In genomic region chr13:58960909-58961308, GRCh38 we compare ENCODE assay signal across 10 cellular contexts.
DNase-seq lines count a peak whose midpoint lies in the region; ATAC-seq, FAIRE-seq and TF ChIP-seq lines count a peak whose summit lies in the region.
"Had no signal": no experiment of that assay in that cellular context is flagged by ENCODE, and none has a peak within 500 bp of the region (broad histone marks: within the 10 kb centered on the region; RNA-seq: fewer than 3 reads in every experiment).

No MANE protein-coding gene starts in this region.

- TF ChIP-seq EP300 in GM12878 (IDR thresholded peaks at IDR 0.05; ENCODE audit: borderline replicate concordance in 1 of 2, control insufficient read depth in 1 of 2, low read depth in 2 of 2, low read length in 2 of 2) = no peak

- peaks cover 3% of the 10 kb centered on the region for H3K9me3 Mint-ChIP-seq in progenitor cell of endocrine pancreas (ENCODE audit: low read depth)

- H2AFZ ChIP-seq in GM12878 (ENCODE audit: control insufficient read depth, low read depth, low read length) = no peak overlapping the region

- H4K20me1 ChIP-seq in GM12878 (ENCODE audit: control insufficient read depth, insufficient read depth) = no peaks in the 10 kb centered on the region
- H4K20me1 ChIP-seq: BLaER1 treated with 17β-estradiol and CSF1 and Interleukin-3, amounts not matched to agents 10 nM and 100 nM had no signal

- TF ChIP-seq RAD21 in GM12878 (IDR thresholded peaks at IDR 0.05; ENCODE audit: insufficient read depth, low read depth, low read length) = peak; percentile 49

- no peak overlapping the region for H3K27ac Mint-ChIP-seq in progenitor cell of endocrine pancreas

- H3K27ac ChIP-seq in GM12878 (ENCODE audit: control insufficient read depth, insufficient read depth) = no peak overlapping the region
- H3K27ac ChIP-seq: BLaER1 treated with 17β-estradiol and CSF1 and Interleukin-3, amounts not matched to agents 10 nM and 100 nM had no signal

- H3K9me3 ChIP-seq in GM12878 (replicated peaks; ENCODE audit: control insufficient read depth, insufficient read depth, low read length) = no peaks in the 10 kb centered on the region; the same call in 2 of the 3 replicates

- TF ChIP-seq POLR2A in GM12878 (IDR thresholded peaks at IDR 0.05; ENCODE audit: low read depth, low read length) = no peak

- in situ Hi-C loops in GM12878 (cut with MboI) = loop anchor here (25.0 kb wide), 1 partner anchor 1324 kb away; the partner anchor contains the start of gene PCDH17

- 50% methylated on average over 2 of the region's 2 CpGs for WGBS in GM12878 (ENCODE audit: insufficient coverage, insufficient replicate concordance, low lambda C conversion rate, missing lambda C conversion rate)

- peaks cover 3% of the 10 kb centered on the region for H3K36me3 Mint-ChIP-seq in progenitor cell of endocrine pancreas (ENCODE audit: insufficient read depth)

- H3K4me3 ChIP-seq in GM12878 = no peak overlapping the region
- H3K4me3 ChIP-seq: BLaER1 treated with 17β-estradiol and CSF1 and Interleukin-3, amounts not matched to agents 10 nM and 100 nM had no signal

- no peak for FAIRE-seq in GM12878 (lab: Jason Lieb, UNC)

- no peaks in the 10 kb centered on the region for H3K4me1 Mint-ChIP-seq in progenitor cell of endocrine pancreas (ENCODE audit: low read depth)

- no peaks in the 10 kb centered on the region for H3K27me3 Mint-ChIP-seq in progenitor cell of endocrine pancreas

- peak in 2 of 3 experiments; percentile 16 to 40; a peak in 2 of 6 replicates for TF ChIP-seq CTCF in GM12878 (IDR thresholded peaks at IDR 0.05 in 2 of 3, conservative IDR thresholded peaks at IDR 0.05 in 1 of 3; ENCODE audit: control insufficient read depth in 2 of 3, extremely low read depth in 1 of 3, insufficient read depth in 1 of 3, low read depth in 3 of 3, low read length in 3 of 3)
- TF ChIP-seq CTCF in progenitor cell of endocrine pancreas (IDR thresholded peaks at IDR 0.05; ENCODE audit: unreplicated experiment) = peak; percentile 58

- no peaks in the 10 kb centered on the region for H3K27me3 ChIP-seq in GM12878 (replicated peaks in 1 of 2; ENCODE audit: control insufficient read depth in 2 of 2, insufficient read depth in 2 of 2, low read length in 1 of 2)
- H3K27me3 ChIP-seq: BLaER1 treated with 17β-estradiol and CSF1 and Interleukin-3, amounts not matched to agents 10 nM and 100 nM had no signal

- peak; percentile 52 for ATAC-seq in GM12878

- SMC1A ChIA-PET in GM12878 (lab: Charles Lee; ENCODE audit: uncharacterized antibody, unreplicated experiment) = interaction anchor here (0.5 to 3.2 kb wide), 11 partner anchors 21 to 1336 kb away, joined by 3 to 20 read pairs (median 3); no protein-coding TSS in a partner anchor

- intact Hi-C loops in GM12878 (cut with micrococcal nuclease; ENCODE audit: unreplicated experiment) = loop anchor here (2.0 to 10.0 kb wide), 3 partner anchors 656 to 1334 kb away; no protein-coding TSS in a partner anchor

- RAD21 ChIA-PET in GM12878 (lab: Charles Lee; ENCODE audit: unreplicated experiment) = interaction anchor here (0.6 to 3.0 kb wide), 9 partner anchors 8 to 1336 kb away, joined by 3 to 27 read pairs (median 3); no protein-coding TSS in a partner anchor

- no peak overlapping the region for H3K4me3 Mint-ChIP-seq in progenitor cell of endocrine pancreas (ENCODE audit: low read depth)

- BruUV-seq in GM12878 (replicated peaks; lab: Mats Ljungman, UMichigan) = no TSS peak

- no peak overlapping the region for H3K9ac ChIP-seq in GM12878 (ENCODE audit: control insufficient read depth, insufficient read depth, low read length)
- H3K9ac ChIP-seq: BLaER1 treated with 17β-estradiol and CSF1 and Interleukin-3, amounts not matched to agents 10 nM and 100 nM had no signal

- no peaks in the 10 kb centered on the region for H3K4me1 ChIP-seq in GM12878 (ENCODE audit: control insufficient read depth, insufficient read depth, low read length)

- H3K36me3 ChIP-seq in GM12878 (ENCODE audit: control insufficient read depth in 2 of 2, insufficient read depth in 2 of 2, low read length in 1 of 2) = no peaks in the 10 kb centered on the region
- H3K36me3 ChIP-seq: BLaER1 treated with 17β-estradiol and CSF1 and Interleukin-3, amounts not matched to agents 10 nM and 100 nM had no signal

- no peak overlapping the region for H3K4me2 ChIP-seq in GM12878 (ENCODE audit: control insufficient read depth, insufficient read depth)
- H3K4me2 ChIP-seq: BLaER1 treated with 17β-estradiol and CSF1 and Interleukin-3, amounts not matched to agents 10 nM and 100 nM had no signal

- no peaks in the 10 kb centered on the region for H3K79me2 ChIP-seq in GM12878 (ENCODE audit: control insufficient read depth, insufficient read depth, low read length)

- CTCF ChIA-PET in GM12878 (lab: Yijun Ruan, JAX) = interaction anchor here (0.7 to 1.9 kb wide), 14 partner anchors 10 to 1378 kb away, joined by 3 to 13 read pairs (median 4); no protein-coding TSS in a partner anchor

- peak; percentile 29 for DNase-seq in SHP77 treated with DMSO at 0.1 percent for 48 hours (lab: John Stamatoyannopoulos, UW)
- no peak for DNase-seq in SHP77 (lab: John Stamatoyannopoulos, UW)
- peak; percentile 10 for DNase-seq in NCI-H1105 (lab: John Stamatoyannopoulos, UW)
- DNase-seq in GM12878 (ENCODE audit: low read depth, low spot score) = no peak
- DNase-seq in progenitor cell of endocrine pancreas (ENCODE audit: low spot score, unreplicated experiment) = no peak
- DNase-seq in glomerular visceral epithelial cell (ENCODE audit: extremely low spot score) = no peak
- DNase-seq in pons (ENCODE audit: low spot score) = no peak
- no peak for DNase-seq in DMS79 treated with DMSO at 0.1 percent for 48 hours (lab: John Stamatoyannopoulos, UW)
- DNase-seq: activated CD4-positive, CD25-positive, alpha-beta regulatory T cell had no signal

- POLR2A ChIA-PET in GM12878 (lab: Charles Lee) = no interaction called here

TF ChIP-seq in GM12878, 131 proteins besides CTCF, POLR2A, EP300 and RAD21:
- TF ChIP-seq LARP7 (IDR thresholded peaks at IDR 0.05) (no peak), KDM1A (IDR thresholded peaks at IDR 0.05; ENCODE audit: borderline replicate concordance) (no peak), ZNF384 (IDR thresholded peaks at IDR 0.05; ENCODE audit: borderline replicate concordance, low read depth, low read length) (peak; percentile 38; the same call in 1 of the 2 replicates), SMC3 (IDR thresholded peaks at IDR 0.05; ENCODE audit: borderline replicate concordance, low read length) (peak; percentile 45; the same call in 1 of the 2 replicates)
TF ChIP-seq in GM12878: peak in this region for 2.

Comparison
In these comparisons a context has a peak if more than half of its experiments do, and no peak if none do; other contexts are left out.
1. DNase-seq: peak in SHP77 treated with DMSO at 0.1 percent for 48 hours (single experiment) and NCI-H1105 (single experiment); none in SHP77 (0 of 2), GM12878 (single experiment), progenitor cell of endocrine pancreas (single experiment), glomerular visceral epithelial cell (single experiment), pons (single experiment) and DMS79 treated with DMSO at 0.1 percent for 48 hours (single experiment).